ENCODE assay signal across 1 cellular context in the genomic region with DNA sequence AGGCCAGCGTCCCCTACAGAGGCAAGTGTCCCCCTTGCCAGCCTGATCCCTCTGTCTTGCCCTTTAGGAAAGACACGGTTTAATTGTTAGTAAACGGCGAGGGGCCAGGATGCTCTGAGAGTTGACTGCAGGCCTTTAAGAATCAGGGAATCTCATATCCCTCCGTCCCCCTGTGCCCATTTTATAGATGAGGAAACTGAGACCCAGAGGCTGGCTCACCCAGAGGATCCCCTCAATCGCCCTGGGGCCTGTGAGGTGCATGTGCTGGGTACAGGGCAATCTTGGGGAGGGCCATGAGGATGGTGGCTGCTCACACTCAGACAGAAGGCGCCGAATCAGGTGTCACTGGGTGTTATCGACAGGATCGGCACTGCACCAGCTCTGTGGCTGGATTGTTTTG.
TF ChIP-seq lines count a peak whose summit lies in the region.

No MANE protein-coding gene starts in this region.

TF ChIP-seq in K562, 482 proteins besides CTCF, POLR2A, EP300 and RAD21:
- peak; percentile 86 for TF ChIP-seq RBM25 (IDR thresholded peaks at IDR 0.05; ENCODE audit: low read depth, low read length, severe bottlenecking)
- TF ChIP-seq BCOR (IDR thresholded peaks at IDR 0.05) = peak; percentile 62; the same call in 1 of the 2 replicates
- no peak for TF ChIP-seq JUN (IDR thresholded peaks at IDR 0.05; ENCODE audit: borderline replicate concordance, low read depth, low read length)
- no peak for TF ChIP-seq JUN (CRISPR knock-in tag; IDR thresholded peaks at IDR 0.05; ENCODE audit: borderline replicate concordance)
- 0 out of 4 replicates have a peak, but pooled peaks of 1 of the 2 experiments have one; percentile 20 for TF ChIP-seq KDM1A (IDR thresholded peaks at IDR 0.05)
